14 cellular contexts compared by ENCODE assay signal in the genomic region with DNA sequence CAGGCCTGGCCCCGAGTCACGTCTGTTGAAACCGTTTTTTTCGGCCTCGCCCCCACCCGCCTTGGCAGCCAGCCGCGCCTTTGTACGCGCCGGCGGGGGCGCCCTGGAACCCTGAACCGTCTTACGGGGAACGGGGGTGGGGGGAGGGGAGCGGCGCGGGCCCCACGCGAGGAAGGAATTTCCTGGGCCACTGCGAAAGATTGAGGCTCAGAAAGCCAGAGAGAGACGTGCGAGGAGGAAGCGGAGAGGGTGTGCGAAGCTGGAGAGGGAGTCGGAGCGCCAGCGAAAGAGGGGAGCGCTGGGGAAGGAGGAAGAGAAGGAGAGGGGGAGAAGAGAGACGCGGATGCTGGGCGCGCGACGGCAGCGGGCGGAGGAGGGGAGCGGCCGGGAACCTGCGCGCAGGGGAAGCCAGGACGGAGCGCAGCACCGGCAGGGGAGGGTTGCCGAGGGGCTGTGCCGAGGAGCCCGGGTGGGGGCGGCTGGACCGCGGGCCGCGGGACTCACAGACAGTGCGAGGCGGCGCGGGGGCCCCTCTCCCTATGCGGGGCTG. TPM values are rescaled to one million over a fixed set of nuclear protein-coding genes. Genes with fewer than 3 reads are reported as not detected.
A peak's percentile ranks its signal among the peaks of the same experiment; 100 is the strongest.
DNase-seq lines count a peak whose midpoint lies in the region; ATAC-seq, FAIRE-seq and TF ChIP-seq lines count a peak whose summit lies in the region.
"Had no signal": no experiment of that assay in that cellular context is flagged by ENCODE, and none has a peak within 500 bp of the region (broad histone marks: within the 10 kb centered on the region; RNA-seq: fewer than 3 reads in every experiment).

No MANE protein-coding gene starts in this region.

- no peak overlapping the region for H2BK15ac ChIP-seq in H1 (ENCODE audit: low read length)

- no peak overlapping the region; the same call in 1 of the 2 replicates for H3K18ac ChIP-seq in H1 (ENCODE audit: extremely low read depth, low read length)

- H2AK5ac ChIP-seq in H1 (ENCODE audit: low read depth, low read length), result no peak overlapping the region

- TF ChIP-seq CTCF in H1 (IDR thresholded peaks at IDR 0.05; ENCODE audit: control extremely low read depth in 1 of 3, insufficient read depth in 1 of 3, low read depth in 1 of 3, low read length in 3 of 3) (no peak), psoas muscle (IDR thresholded peaks at IDR 0.05) (no peak), colonic mucosa (IDR thresholded peaks at IDR 0.05) (no peak)

- H3K4me1 Mint-ChIP-seq in T-helper 1 cell treated with Interleukin-12 subunit alpha and Interleukin-12 subunit beta and Interleukin-4 antibody, amounts not matched to agents 30 μg/mL and 1 μg/mL, for 36 hours (ENCODE audit: low read depth), result no peaks in the 10 kb centered on the region

- H3K4me3 ChIP-seq in HUES6 (ENCODE audit: low read depth, low read length), result peak overlapping the region; percentile 48
- peak overlapping the region in 2 of 4 experiments; percentile 31 to 62; a peak in 4 of 8 replicates for H3K4me3 ChIP-seq in H1 (ENCODE audit: extremely low read depth in 1 of 4, insufficient read depth in 2 of 4, low read depth in 3 of 4, low read length in 4 of 4)
- H3K4me3 ChIP-seq in psoas muscle, result peak overlapping the region; percentile 64
- H3K4me3 ChIP-seq in colonic mucosa, result no peak overlapping the region

- H2BK12ac ChIP-seq in H1 (ENCODE audit: low read depth, low read length), result no peak overlapping the region

- H3K27ac ChIP-seq in HUES6 (ENCODE audit: low read depth, low read length), result no peak overlapping the region
- H3K27ac ChIP-seq in H1 (ENCODE audit: low read depth, low read length), result no peak overlapping the region
- H3K27ac ChIP-seq in psoas muscle, result no peak overlapping the region
- no peak overlapping the region for H3K27ac ChIP-seq in colonic mucosa

- H4K5ac ChIP-seq in H1 (ENCODE audit: insufficient read length, low read depth, low read length), result no peak overlapping the region

- H3K27me3 ChIP-seq in HUES6 (ENCODE audit: control insufficient read depth, insufficient read depth, low read length), result peaks cover 99% of the 10 kb centered on the region
- peaks cover 71 to 95% (median 89%) of the 10 kb centered on the region in 4 experiments for H3K27me3 ChIP-seq in H1 (replicated peaks in 1 of 4; ENCODE audit: control insufficient read depth in 3 of 4, extremely low read depth in 1 of 4, insufficient read depth in 3 of 4, low read length in 3 of 4)
- peaks cover 7 to 91% (median 49%) of the 10 kb centered on the region in 3 donors for H3K27me3 ChIP-seq in psoas muscle (ENCODE audit: insufficient read depth in 3 of 3, low read length in 2 of 3)
- peaks cover 75% of the 10 kb centered on the region for H3K27me3 ChIP-seq in colonic mucosa

- TF ChIP-seq RAD21 in H1 (IDR thresholded peaks at IDR 0.05 in 1 of 2, conservative IDR thresholded peaks at IDR 0.05 in 1 of 2; ENCODE audit: low read depth in 2 of 2, low read length in 2 of 2), result peak in 1 of 2 experiments; percentile 7; a peak in 1 of 4 replicates

- H3K4ac ChIP-seq in H1 (replicated peaks; ENCODE audit: insufficient read length, low read depth, low read length), result no peak overlapping the region

- H3K23ac ChIP-seq in H1 (ENCODE audit: insufficient read length), result no peak overlapping the region

- no peaks in the 10 kb centered on the region for H3K79me2 ChIP-seq in H1 (ENCODE audit: control insufficient read depth in 1 of 2, insufficient read depth in 2 of 2, low read length in 2 of 2)

- no peaks in the 10 kb centered on the region for H3K36me3 ChIP-seq in HUES6 (ENCODE audit: control insufficient read depth, insufficient read depth, low read length)
- H3K36me3 ChIP-seq in H1 (ENCODE audit: control insufficient read depth in 2 of 4, insufficient read depth in 4 of 4, low read length in 3 of 4), result peaks cover 0 to 6% (median 0%) of the 10 kb centered on the region in 4 experiments; a peak in 1 of 8 replicates
- H3K36me3 ChIP-seq in psoas muscle (ENCODE audit: insufficient read depth in 1 of 2, low read depth in 1 of 2), result no peaks in the 10 kb centered on the region
- no peaks in the 10 kb centered on the region for H3K36me3 ChIP-seq in colonic mucosa

- H3K56ac ChIP-seq in H1 (replicated peaks; ENCODE audit: insufficient read length, low read depth, low read length), result no peak overlapping the region

- H4K8ac ChIP-seq in H1 (ENCODE audit: extremely low read depth, insufficient read depth, low read length), result peak overlapping the region; percentile 74; the same call in 1 of the 2 replicates

- intact Hi-C loops in psoas muscle (cut with DNase I) (no loop called here), colonic mucosa (cut with DNase I) (no loop called here)

- H4K91ac ChIP-seq in H1 (replicated peaks; ENCODE audit: insufficient read length, low read length), result no peak overlapping the region

- no peak overlapping the region for H2BK120ac ChIP-seq in H1 (replicated peaks; ENCODE audit: low read depth, low read length)

- TF ChIP-seq EP300 in H1 (IDR thresholded peaks at IDR 0.05; ENCODE audit: borderline replicate concordance in 1 of 2, low read depth in 2 of 2, low read length in 2 of 2), result no peak

- H3K14ac ChIP-seq in H1 (ENCODE audit: insufficient read length), result no peak overlapping the region

- H2BK5ac ChIP-seq in H1 (ENCODE audit: low read depth, low read length), result no peak overlapping the region

- TF ChIP-seq POLR2A in H1 (IDR thresholded peaks at IDR 0.05; ENCODE audit: control extremely low read depth in 1 of 2, low read depth in 2 of 2, low read length in 2 of 2), result no peak

- DNase-seq in T-helper 1 cell (no peak), H1 (ENCODE audit: low read depth in 1 of 2, low spot score in 2 of 2) (peak in 1 of 2 experiments; percentile 75), psoas muscle (no peak), colonic mucosa (no peak), NCI-H146 treated with DMSO at 0.1 percent for 48 hours (lab: John Stamatoyannopoulos, UW; ENCODE audit: unreplicated experiment) (no peak)
- no peak for DNase-seq in stimulated activated CD4-positive, alpha-beta T cell treated with anti-CD3 and anti-CD28 coated beads, Interleukin-12 subunit alpha, Interleukin-12 subunit beta, amount 100 ng/mL, for 4 hours
- DNase-seq: EL, NCI-H2081 treated with DMSO at 0.1 percent for 48 hours had no signal

- H3K9ac ChIP-seq in HUES6 (ENCODE audit: low read length), result peak overlapping the region; percentile 42
- H3K9ac ChIP-seq in H1 (replicated peaks in 1 of 4; ENCODE audit: extremely low read depth in 1 of 4, low read depth in 3 of 4, low read length in 3 of 4), result no peak overlapping the region
- no peak overlapping the region for H3K9ac ChIP-seq in colonic mucosa (ENCODE audit: low read depth in 2 of 2, low read length in 2 of 2)

- peaks cover 11% of the 10 kb centered on the region; the same call in 1 of the 2 replicates for H3K23me2 ChIP-seq in H1 (ENCODE audit: low read depth, low read length)

- 0% methylated on average over 21 of the region's 58 CpGs; no CpG with 5 or more reads in 1 of the 2 experiments for WGBS in H1 (ENCODE audit: extremely low coverage in 1 of 2, insufficient coverage in 1 of 2, insufficient read length in 1 of 2, insufficient replicate concordance in 2 of 2, low coverage in 1 of 2, low lambda C conversion rate in 2 of 2, missing lambda C conversion rate in 1 of 2), 2 experiments
- WGBS in psoas muscle, 3 donors, result 1 to 3% (median 2%) methylated on average over 39 to 58 of the region's 58 CpGs

- no peak overlapping the region for H3K4me3 Mint-ChIP-seq in T-helper 1 cell treated with Interleukin-12 subunit alpha and Interleukin-12 subunit beta and Interleukin-4 antibody, amounts not matched to agents 30 μg/mL and 1 μg/mL, for 36 hours

- H3K9me3 ChIP-seq in HUES6 (ENCODE audit: control insufficient read depth, insufficient read depth, low read depth, low read length) (peaks cover 8% of the 10 kb centered on the region), H1 (ENCODE audit: insufficient read depth in 2 of 2, low read depth in 1 of 2, low read length in 1 of 2) (peaks cover 6 to 8% of the 10 kb centered on the region in 2 experiments; a peak in 3 of 4 replicates), psoas muscle (no peaks in the 10 kb centered on the region), colonic mucosa (no peaks in the 10 kb centered on the region)

- no peak overlapping the region for H2AFZ ChIP-seq in H1 (ENCODE audit: low read length)

- H3K36me3 Mint-ChIP-seq in T-helper 1 cell treated with Interleukin-12 subunit alpha and Interleukin-12 subunit beta and Interleukin-4 antibody, amounts not matched to agents 30 μg/mL and 1 μg/mL, for 36 hours (ENCODE audit: low read depth), result no peaks in the 10 kb centered on the region

- ATAC-seq in psoas muscle, result no peak
- ATAC-seq: HCT116 had no signal

- no peak overlapping the region for H2BK20ac ChIP-seq in H1 (ENCODE audit: low read length)

- FAIRE-seq in H1 (lab: Jason Lieb, UNC), result no peak
- FAIRE-seq: urothelium cell line had no signal

- no peaks in the 10 kb centered on the region for H3K79me1 ChIP-seq in H1 (ENCODE audit: low read depth, low read length)

- no peaks in the 10 kb centered on the region for H3K9me3 Mint-ChIP-seq in T-helper 1 cell treated with Interleukin-12 subunit alpha and Interleukin-12 subunit beta and Interleukin-4 antibody, amounts not matched to agents 30 μg/mL and 1 μg/mL, for 36 hours

- H3K27ac Mint-ChIP-seq in T-helper 1 cell treated with Interleukin-12 subunit alpha and Interleukin-12 subunit beta and Interleukin-4 antibody, amounts not matched to agents 30 μg/mL and 1 μg/mL, for 36 hours, result peak overlapping the region; percentile 79

- CTCF ChIA-PET in H1 (lab: Charles Lee; ENCODE audit: partially characterized antibody), result interaction anchor here (1.0 to 1.3 kb wide), 2 partner anchors 68 to 194 kb away, joined by 3 read pairs; no protein-coding TSS in a partner anchor

- H3K4me2 ChIP-seq in H1 (ENCODE audit: insufficient read depth in 1 of 2, low read depth in 2 of 2, low read length in 2 of 2), result peak overlapping the region; percentile 62 to 74

- POLR2A ChIA-PET in H1 (lab: Charles Lee; ENCODE audit: partially characterized antibody), result no interaction called here

- peaks cover 4 to 14% of the 10 kb centered on the region in 2 experiments for H4K20me1 ChIP-seq in H1 (replicated peaks in 1 of 2; ENCODE audit: control insufficient read depth in 1 of 2, insufficient read depth in 2 of 2, low read length in 2 of 2)

- H3K4me1 ChIP-seq in HUES6 (ENCODE audit: control insufficient read depth, insufficient read depth, low read length) (peaks cover 20% of the 10 kb centered on the region), H1 (replicated peaks in 1 of 4; ENCODE audit: control insufficient read depth in 3 of 4, insufficient read depth in 4 of 4, low read length in 3 of 4) (peaks cover 4 to 28% (median 18%) of the 10 kb centered on the region in 4 experiments), psoas muscle (peaks cover 20% of the 10 kb centered on the region), colonic mucosa (peaks cover 3% of the 10 kb centered on the region)

- peaks cover 78% of the 10 kb centered on the region for H3K27me3 Mint-ChIP-seq in T-helper 1 cell treated with Interleukin-12 subunit alpha and Interleukin-12 subunit beta and Interleukin-4 antibody, amounts not matched to agents 30 μg/mL and 1 μg/mL, for 36 hours (ENCODE audit: low read depth)

RNA-seq across cellular contexts. Expression of a gene that starts 4.6 kb away (rescaled TPM):
- total RNA-seq in H1 (2021; fragmentation: NEBNext Ultra II Directional; extraction: Animal tissue kit (Norgen Biotek cat#: 25700)), result 0.13 and 0.22 TPM in 2 replicates
- polyA plus RNA-seq in H1 (2011; rRNA removed) (0.14 and 0.20 TPM in 2 replicates), psoas muscle (under 1 TPM; 0.03 to 0.17 (median 0.06) TPM)
- 0.08 TPM for polyA plus RNA-seq in H1 (2011; cell fraction: cytosol; rRNA removed)
- 0.26 TPM for polyA plus RNA-seq in H1 (2011; cell fraction: nucleus; rRNA removed)
- 0.11 to 0.19 TPM (median 0.13 TPM) in 3 of 4 replicates, not detected in the other for polyA plus RNA-seq in H1 (2012, experiment 1 of 2)
- 0.14 TPM for polyA plus RNA-seq in H1 (2012, experiment 2 of 2)
- polyA plus RNA-seq in H1 (2013, experiment 1 of 2), result 0.02 TPM
- polyA plus RNA-seq in H1 (2013, experiment 2 of 2), result 0.06 TPM
- polyA minus RNA-seq in H1 (2011; rRNA and poly(A)+ RNA removed), result 0.07 TPM in 1 of 2 replicates, not detected in the other
- not detected for polyA minus RNA-seq in H1 (2011; cell fraction: cytosol; rRNA and poly(A)+ RNA removed)
- polyA minus RNA-seq in H1 (2011; cell fraction: nucleus; rRNA and poly(A)+ RNA removed), result not detected
- total RNA-seq in psoas muscle (not detected), colonic mucosa (not detected)
- total RNA-seq: glomerular endothelial cell, LHCN-M2 had no signal

RNA-seq across cellular contexts. Expression of a gene that starts 33.8 kb away (rescaled TPM):
- 84.3 and 93.6 TPM in 2 replicates for total RNA-seq in H1 (2021; fragmentation: NEBNext Ultra II Directional; extraction: Animal tissue kit (Norgen Biotek cat#: 25700))
- polyA plus RNA-seq in H1 (2011; rRNA removed) (39.3 and 47.8 TPM in 2 replicates), psoas muscle (10 to 100 TPM; 11.8 to 25.0 (median 15.5) TPM)
- polyA plus RNA-seq in H1 (2011; cell fraction: cytosol; rRNA removed), result 67.9 TPM
- polyA plus RNA-seq in H1 (2011; cell fraction: nucleus; rRNA removed), result 45.9 TPM
- polyA plus RNA-seq in H1 (2012, experiment 1 of 2), result 65.5 to 78.6 TPM (median 69.6 TPM) in 4 replicates
- 24.0 TPM for polyA plus RNA-seq in H1 (2012, experiment 2 of 2)
- polyA plus RNA-seq in H1 (2013, experiment 1 of 2), result 34.7 TPM
- polyA plus RNA-seq in H1 (2013, experiment 2 of 2), result 33.1 TPM
- 96.3 and 109 TPM in 2 replicates for polyA minus RNA-seq in H1 (2011; rRNA and poly(A)+ RNA removed)
- 41.5 TPM for polyA minus RNA-seq in H1 (2011; cell fraction: cytosol; rRNA and poly(A)+ RNA removed)
- polyA minus RNA-seq in H1 (2011; cell fraction: nucleus; rRNA and poly(A)+ RNA removed), result 62.0 TPM
- total RNA-seq in psoas muscle (10 to 100 TPM; 14.4 to 19.7 (median 16.1) TPM), colonic mucosa (10 to 100 TPM; 13.6 to 34.2 TPM)
